Comparison of ENCODE assay signal across 18 cellular contexts in the genomic region with DNA sequence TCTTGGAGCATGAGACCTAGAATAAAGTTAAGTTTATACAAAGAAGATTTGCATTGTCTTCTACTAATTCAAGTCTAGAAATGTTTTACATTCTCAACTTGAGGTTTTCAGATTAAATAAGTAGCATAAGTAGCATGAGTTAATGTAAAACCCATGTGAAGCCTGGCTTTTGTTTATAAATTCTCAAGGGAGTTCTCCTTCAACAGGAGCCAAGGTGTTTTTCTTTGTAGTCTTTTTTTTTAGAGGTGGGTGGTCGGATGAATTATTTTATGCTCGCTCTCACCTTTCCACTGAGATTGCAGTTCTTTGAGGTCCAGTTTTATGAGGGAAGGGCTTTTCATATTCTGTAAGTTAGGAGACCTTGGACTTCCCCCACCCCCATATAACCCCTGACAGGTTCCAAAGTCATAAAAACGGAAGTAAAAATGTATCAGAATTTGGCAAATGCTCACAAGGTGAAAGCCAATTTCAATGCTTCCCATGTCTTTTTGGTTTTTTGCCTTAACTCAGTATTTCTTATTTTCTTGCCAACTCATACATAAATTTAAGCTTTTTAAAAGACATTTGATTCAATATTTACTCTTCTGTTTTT.
"Had no signal": no experiment of that assay in that cellular context is flagged by ENCODE, and none has a peak within 500 bp of the region (broad histone marks: within the 10 kb centered on the region; RNA-seq: fewer than 3 reads in every experiment).

No MANE protein-coding gene starts in this region.

- H3K4me3 ChIP-seq: cardiac muscle cell, gastrocnemius medialis, lung, upper lobe of right lung had no signal

- DNase-seq: activated CD4-positive, alpha-beta memory T cell treated with anti-CD3 and anti-CD28 coated beads for 36 hours; activated CD4-positive, alpha-beta T cell treated with anti-CD3 and anti-CD28 coated beads for 36 hours; activated CD8-positive, alpha-beta memory T cell treated with anti-CD3 and anti-CD28 coated beads, Interleukin-2, amount 10 ng/mL, durations not matched to agents 7 days and 5 days; activated naive CD4-positive, alpha-beta T cell; activated naive CD8-positive, alpha-beta T cell treated with anti-CD3 and anti-CD28 coated beads for 36 hours; amygdala; effector CD8-positive, alpha-beta T cell; gastrocnemius medialis; head of caudate nucleus; kidney; stimulated activated CD8-positive, alpha-beta memory T cell treated with anti-CD3 and anti-CD28 coated beads, Interleukin-4, amount 100 ng/mL, for 48 hours; stimulated activated naive CD4-positive, alpha-beta T cell; upper lobe of right lung had no signal

- H3K27ac ChIP-seq: cardiac muscle cell, gastrocnemius medialis, upper lobe of right lung had no signal

- H3K27me3 ChIP-seq: cardiac muscle cell, gastrocnemius medialis, upper lobe of right lung had no signal

- H3K9me3 ChIP-seq: gastrocnemius medialis, upper lobe of right lung had no signal

- H3K4me1 ChIP-seq: gastrocnemius medialis, upper lobe of right lung had no signal

- H3K36me3 ChIP-seq: cardiac muscle cell, gastrocnemius medialis, upper lobe of right lung had no signal

- ATAC-seq: activated CD4-positive, alpha-beta T cell treated with anti-CD3 and anti-CD28 coated beads for 36 hours; activated CD8-positive, alpha-beta memory T cell treated with anti-CD3 and anti-CD28 coated beads, Interleukin-2, amount 10 ng/mL, durations not matched to agents 7 days and 5 days; esophagus mucosa; gastrocnemius medialis; left lobe of liver; upper lobe of right lung; WTC11 had no signal
